In the genomic region with DNA sequence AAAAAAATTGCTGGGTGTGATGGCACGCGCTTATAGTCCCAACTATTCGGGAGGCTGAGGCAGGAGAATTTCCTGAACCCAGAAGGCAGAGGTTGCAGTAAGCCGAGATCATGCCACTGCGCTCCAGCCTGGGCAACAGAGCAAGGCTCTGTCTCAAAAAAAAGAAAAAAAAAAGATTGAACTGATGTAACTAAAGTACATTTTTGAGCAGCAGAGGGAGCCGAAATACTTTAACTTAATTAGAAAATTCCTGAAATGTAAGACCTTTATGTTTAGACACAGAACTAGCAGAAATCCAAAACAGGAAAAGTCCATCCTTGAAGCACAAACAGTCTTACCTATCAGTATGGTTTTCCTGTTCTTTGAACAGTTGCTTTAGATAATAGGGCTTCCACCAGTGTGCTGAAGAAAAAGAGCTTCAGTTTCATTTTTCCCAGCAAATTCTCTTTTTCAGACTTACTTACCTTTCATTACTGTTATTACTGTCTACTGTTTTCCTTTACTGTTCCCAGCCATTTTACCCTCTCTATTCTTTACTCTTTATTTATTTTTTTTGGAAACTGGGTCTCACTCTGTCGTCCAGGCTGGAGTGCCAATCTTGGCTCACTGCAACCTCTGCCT, we compare ENCODE assay signal across 8 cellular contexts. TPM values are rescaled to one million over a fixed set of nuclear protein-coding genes. Genes with fewer than 3 reads are reported as not detected.
DNase-seq lines count a peak whose midpoint lies in the region; ATAC-seq and TF ChIP-seq lines count a peak whose summit lies in the region.

No MANE protein-coding gene starts in this region.

- no peak overlapping the region for H2AFZ ChIP-seq in smooth muscle cell (ENCODE audit: low read depth)

- H4K20me1 ChIP-seq in smooth muscle cell (ENCODE audit: low read depth), result peaks cover 20% of the 10 kb centered on the region

- no peaks in the 10 kb centered on the region for H3K9me3 Mint-ChIP-seq in glutamatergic neuron (ENCODE audit: unreplicated experiment)
- no peaks in the 10 kb centered on the region for H3K9me3 Mint-ChIP-seq in stimulated activated naive B cell treated with anti-CD40 and anti-IgM and Interleukin-4, amounts not matched to agents 10 μg/mL and 1 μg/mL and 100 μg/mL, for 72 hours

- no peak overlapping the region for H3K9ac ChIP-seq in smooth muscle cell (ENCODE audit: low read depth)

- WGBS in smooth muscle cell (ENCODE audit: low lambda C conversion rate), result 97% methylated on average over 7 of the region's 7 CpGs

- no peak for TF ChIP-seq POLR2A in erythroblast (IDR thresholded peaks at IDR 0.05; ENCODE audit: low read length)

- H3K4me3 ChIP-seq in cardiac muscle cell (no peak overlapping the region), smooth muscle cell (no peak overlapping the region)

- H3K4me3 Mint-ChIP-seq in glutamatergic neuron (ENCODE audit: unreplicated experiment), result no peak overlapping the region
- no peak overlapping the region for H3K4me3 Mint-ChIP-seq in stimulated activated naive B cell treated with anti-CD40 and anti-IgM and Interleukin-4, amounts not matched to agents 10 μg/mL and 1 μg/mL and 100 μg/mL, for 72 hours

- H3K4me1 Mint-ChIP-seq in glutamatergic neuron (ENCODE audit: low read depth, unreplicated experiment), result peaks cover 10% of the 10 kb centered on the region
- H3K4me1 Mint-ChIP-seq in stimulated activated naive B cell treated with anti-CD40 and anti-IgM and Interleukin-4, amounts not matched to agents 10 μg/mL and 1 μg/mL and 100 μg/mL, for 72 hours, result peaks cover 12 to 28% of the 10 kb centered on the region in 2 donors

- no peaks in the 10 kb centered on the region for H3K79me2 ChIP-seq in smooth muscle cell (ENCODE audit: low read depth)

- H3K27me3 ChIP-seq in cardiac muscle cell, result no peaks in the 10 kb centered on the region
- H3K27me3 ChIP-seq in smooth muscle cell (ENCODE audit: low read depth), result no peaks in the 10 kb centered on the region

- H3K36me3 ChIP-seq in cardiac muscle cell (peaks cover 15% of the 10 kb centered on the region), smooth muscle cell (ENCODE audit: low read depth) (peaks cover 24% of the 10 kb centered on the region)

- no peak overlapping the region for H3K27ac Mint-ChIP-seq in glutamatergic neuron (ENCODE audit: unreplicated experiment)
- no peak overlapping the region for H3K27ac Mint-ChIP-seq in stimulated activated naive B cell treated with anti-CD40 and anti-IgM and Interleukin-4, amounts not matched to agents 10 μg/mL and 1 μg/mL and 100 μg/mL, for 72 hours

- H3K27me3 Mint-ChIP-seq in glutamatergic neuron (ENCODE audit: unreplicated experiment), result peaks cover 1% of the 10 kb centered on the region
- H3K27me3 Mint-ChIP-seq in stimulated activated naive B cell treated with anti-CD40 and anti-IgM and Interleukin-4, amounts not matched to agents 10 μg/mL and 1 μg/mL and 100 μg/mL, for 72 hours, result no peaks in the 10 kb centered on the region

- no peak overlapping the region for H3K4me2 ChIP-seq in smooth muscle cell

- peak; percentile 19 for TF ChIP-seq CTCF in cardiac muscle cell (IDR thresholded peaks at IDR 0.05; ENCODE audit: low read depth, low read length)
- peak; percentile 36 for TF ChIP-seq CTCF in smooth muscle cell (IDR thresholded peaks at IDR 0.05; ENCODE audit: borderline replicate concordance, insufficient read depth, poor library complexity, severe bottlenecking)
- TF ChIP-seq CTCF in glutamatergic neuron (IDR thresholded peaks at IDR 0.05; ENCODE audit: partially characterized antibody, unreplicated experiment), result no peak

- H3K9me3 ChIP-seq in cardiac muscle cell (ENCODE audit: low read depth) (no peaks in the 10 kb centered on the region), smooth muscle cell (replicated peaks; ENCODE audit: low read depth) (no peaks in the 10 kb centered on the region)

- intact Hi-C loops in cardiac septum (cut with DNase I), result loop anchor here (5.0 kb wide), 2 partner anchors 225 to 255 kb away; no protein-coding TSS in a partner anchor

- no peak for ATAC-seq in stimulated activated naive B cell treated with anti-CD40 and anti-IgM and Interleukin-4, amounts not matched to agents 10 μg/mL and 1 μg/mL and 100 μg/mL, for 72 hours (replicated peaks)

- H3F3A ChIP-seq in smooth muscle cell (ENCODE audit: low read depth), result peaks cover 10% of the 10 kb centered on the region

- H3K36me3 Mint-ChIP-seq in glutamatergic neuron (ENCODE audit: unreplicated experiment), result no peaks in the 10 kb centered on the region
- H3K36me3 Mint-ChIP-seq in stimulated activated naive B cell treated with anti-CD40 and anti-IgM and Interleukin-4, amounts not matched to agents 10 μg/mL and 1 μg/mL and 100 μg/mL, for 72 hours, result peaks cover 42 to 47% of the 10 kb centered on the region in 2 donors

- H3K27ac ChIP-seq in cardiac muscle cell (no peak overlapping the region), smooth muscle cell (ENCODE audit: low read depth) (no peak overlapping the region)

- DNase-seq in cardiac muscle cell (ENCODE audit: low read depth in 1 of 2, low spot score in 1 of 2) (peak; percentile 49 to 75), cardiac septum (ENCODE audit: low spot score) (no peak), OCI-M1 (lab: John Stamatoyannopoulos, UW) (peak; percentile 53), erythroblast (lab: John Stamatoyannopoulos, UW) (peak; percentile 24 to 49), smooth muscle cell (lab: John Stamatoyannopoulos, UW; ENCODE audit: unreplicated experiment) (no peak), glutamatergic neuron (no peak)
- DNase-seq in stimulated activated naive B cell treated with anti-CD40 and anti-IgM and Interleukin-4, amounts not matched to agents 10 μg/mL and 1 μg/mL and 100 μg/mL, for 72 hours, result no peak
- no peak for DNase-seq in activated CD4-positive, alpha-beta T cell treated with anti-CD3 and anti-CD28 coated beads for 4 hours

- H3K4me1 ChIP-seq in cardiac muscle cell (ENCODE audit: low read depth) (peaks cover 12% of the 10 kb centered on the region), smooth muscle cell (ENCODE audit: low read depth) (peaks cover 11% of the 10 kb centered on the region)

RNA-seq across cellular contexts. Expression of a gene that starts 33.4 kb away (rescaled TPM):
- total RNA-seq in cardiac muscle cell (28.7 and 41.4 TPM in 2 replicates), cardiac septum (15.3 TPM), smooth muscle cell (15.6 and 15.9 TPM in 2 replicates), glutamatergic neuron (ENCODE audit: unreplicated experiment) (80.5 TPM)
- polyA plus RNA-seq in cardiac muscle cell (25.6 and 31.8 TPM in 2 replicates), smooth muscle cell (9.9 and 10.7 TPM in 2 replicates)

RNA-seq across cellular contexts. Expression of a gene that starts 39.3 kb away (rescaled TPM):
- total RNA-seq in cardiac muscle cell, result 7.8 and 14.3 TPM in 2 replicates
- polyA plus RNA-seq in cardiac muscle cell, result 35.3 TPM in 2 replicates
- 16.0 TPM for total RNA-seq in cardiac septum
- 10.8 and 15.0 TPM in 2 replicates for total RNA-seq in smooth muscle cell
- 22.4 and 39.0 TPM in 2 replicates for polyA plus RNA-seq in smooth muscle cell
- total RNA-seq in glutamatergic neuron (ENCODE audit: unreplicated experiment), result 48.7 TPM

RNA-seq across cellular contexts. Expression of a gene that starts 45.7 kb away (rescaled TPM):
- 4.7 and 7.5 TPM in 2 replicates for total RNA-seq in cardiac muscle cell
- 59.9 and 73.5 TPM in 2 replicates for polyA plus RNA-seq in cardiac muscle cell
- 0.19 TPM for total RNA-seq in cardiac septum
- 19.0 and 36.2 TPM in 2 replicates for total RNA-seq in smooth muscle cell
- polyA plus RNA-seq in smooth muscle cell, result 30.7 and 37.6 TPM in 2 replicates
- total RNA-seq in glutamatergic neuron (ENCODE audit: unreplicated experiment), result 4.7 TPM

Comparison
In these comparisons a context has a peak if more than half of its experiments do, and no peak if none do; other contexts are left out.
1. DNase-seq: peak in cardiac muscle cell (2 of 2), OCI-M1 (single experiment) and erythroblast (2 of 2); none in cardiac septum (single experiment), smooth muscle cell (single experiment), glutamatergic neuron (single experiment), stimulated activated naive B cell treated with anti-CD40 and anti-IgM and Interleukin-4, amounts not matched to agents 10 μg/mL and 1 μg/mL and 100 μg/mL, for 72 hours (single experiment) and activated CD4-positive, alpha-beta T cell treated with anti-CD3 and anti-CD28 coated beads for 4 hours (0 of 2).